9 cellular contexts compared by ENCODE assay signal in the genomic region with DNA sequence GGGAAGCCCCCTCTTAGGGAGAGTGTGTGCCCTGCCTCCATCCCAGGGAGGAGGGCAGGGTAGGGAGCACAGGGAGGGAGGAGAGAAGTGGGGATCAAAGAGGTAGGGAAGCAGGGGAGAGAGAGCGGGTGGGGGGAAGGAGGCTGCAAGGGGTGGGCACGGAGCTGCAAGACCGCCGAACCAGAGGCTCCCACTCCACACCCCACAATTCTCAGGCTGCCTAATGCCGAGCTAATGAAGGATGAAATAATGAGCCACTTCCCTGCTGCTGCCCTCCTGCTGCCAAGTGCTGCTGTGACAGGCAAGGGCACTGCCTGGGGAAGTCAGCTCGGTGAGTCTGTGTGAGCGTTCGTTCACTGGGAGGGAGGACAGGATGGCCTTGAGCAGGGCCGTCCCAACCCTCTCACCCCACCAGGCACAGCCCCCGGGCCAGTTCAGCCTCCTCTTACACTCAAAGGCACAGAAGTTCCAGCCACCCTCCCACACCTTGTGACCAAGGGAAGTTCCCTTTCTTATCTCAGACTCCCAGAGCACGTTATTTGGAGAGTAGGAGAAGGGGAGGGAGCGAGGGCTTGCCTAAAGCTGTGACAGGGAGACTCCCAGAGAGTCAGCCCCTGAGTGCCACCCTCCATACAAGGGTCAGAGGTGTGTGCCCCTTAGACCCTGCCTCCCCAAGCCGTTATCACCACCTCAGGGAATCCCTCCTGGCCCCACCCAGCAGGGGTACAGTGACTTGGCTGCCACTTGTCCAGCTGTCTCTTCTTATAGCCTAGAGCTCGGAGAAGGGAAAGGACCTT. TPM values are rescaled to one million over a fixed set of nuclear protein-coding genes. Genes with fewer than 3 reads are reported as not detected.
DNase-seq lines count a peak whose midpoint lies in the region; ATAC-seq and TF ChIP-seq lines count a peak whose summit lies in the region.
"Had no signal": no experiment of that assay in that cellular context is flagged by ENCODE, and none has a peak within 500 bp of the region (broad histone marks: within the 10 kb centered on the region; RNA-seq: fewer than 3 reads in every experiment).

No MANE protein-coding gene starts in this region.

- POLR2A ChIA-PET in HCT116 (lab: Charles Lee) = no interaction called here
- POLR2A ChIA-PET in activated B cell treated with CpG ODN at 0.5 μM for 24 hours (lab: Charles Lee) = interaction anchor here (1.4 kb wide), 1 partner anchor 12 kb away, joined by 4 read pairs; a partner anchor contains a TSS

- no peak for TF ChIP-seq RAD21 in HCT116 (IDR thresholded peaks at IDR 0.05; ENCODE audit: low read depth)

- H3K36me3 ChIP-seq in HCT116 (ENCODE audit: control insufficient read depth in 1 of 2, insufficient read depth in 2 of 2, low read length in 2 of 2) (no peaks in the 10 kb centered on the region), aorta (ENCODE audit: control insufficient read depth in 1 of 2, insufficient read depth in 2 of 2, low read length in 1 of 2) (no peaks in the 10 kb centered on the region)

- no peak for TF ChIP-seq POLR2A in HCT116 (IDR thresholded peaks at IDR 0.05; ENCODE audit: borderline replicate concordance, extremely low read depth, insufficient read depth, insufficient read length)

- no peaks in the 10 kb centered on the region for H3K9me2 ChIP-seq in HCT116 (ENCODE audit: insufficient read depth)

- TF ChIP-seq CTCF in HCT116 (IDR thresholded peaks at IDR 0.05 in 2 of 3, conservative IDR thresholded peaks at IDR 0.05 in 1 of 3; ENCODE audit: borderline replicate concordance in 1 of 3, insufficient read depth in 1 of 3, low read depth in 2 of 3, low read length in 2 of 3) (0 out of 6 replicates have a peak, but pooled peaks of 1 of the 3 experiments have one; percentile 6), activated B cell treated with CpG ODN at 0.5 μM for 24 hours (IDR thresholded peaks at IDR 0.05) (no peak)

- H3K9ac ChIP-seq in HCT116 (ENCODE audit: low read length) = no peak overlapping the region

- H3K27ac Mint-ChIP-seq in activated B cell treated with CpG ODN at 0.5 μM for 24 hours = no peak overlapping the region
- H3K27ac Mint-ChIP-seq: activated naive CD4-positive, alpha-beta T cell treated with anti-CD3 and anti-CD28 coated beads, Interleukin-2, amount 50 U/mL, for 24 hours had no signal

- H3K4me3 ChIP-seq in HCT116 (replicated peaks in 1 of 2; ENCODE audit: low read depth in 1 of 2, low read length in 2 of 2) (no peak overlapping the region), aorta (ENCODE audit: low read length in 2 of 2) (no peak overlapping the region)

- H3K4me2 ChIP-seq in HCT116 (ENCODE audit: low read length) = no peak overlapping the region

- CTCF ChIA-PET in HCT116 (lab: Charles Lee) (no interaction called here), activated B cell treated with CpG ODN at 0.5 μM for 24 hours (lab: Charles Lee) (interaction anchor here (1.6 to 15.8 kb wide), 2 partner anchors 9 to 38 kb away, joined by 5 to 248 read pairs; no protein-coding TSS in a partner anchor)

- no peaks in the 10 kb centered on the region for H3K79me2 ChIP-seq in HCT116 (ENCODE audit: insufficient read depth, low read length)

- H2AFZ ChIP-seq in HCT116 (ENCODE audit: low read depth, low read length, poor library complexity, severe bottlenecking) = no peak overlapping the region

- H3K4me1 Mint-ChIP-seq in activated B cell treated with CpG ODN at 0.5 μM for 24 hours = peaks cover 18% of the 10 kb centered on the region
- H3K4me1 Mint-ChIP-seq: activated naive CD4-positive, alpha-beta T cell treated with anti-CD3 and anti-CD28 coated beads, Interleukin-2, amount 50 U/mL, for 24 hours had no signal

- BruUV-seq in HCT116 (replicated peaks; lab: Mats Ljungman, UMichigan) = no TSS peak

- H4K20me1 ChIP-seq in HCT116 (ENCODE audit: insufficient read depth) = no peaks in the 10 kb centered on the region

- H3K27me3 Mint-ChIP-seq in activated B cell treated with CpG ODN at 0.5 μM for 24 hours = no peaks in the 10 kb centered on the region
- H3K27me3 Mint-ChIP-seq: activated naive CD4-positive, alpha-beta T cell treated with anti-CD3 and anti-CD28 coated beads, Interleukin-2, amount 50 U/mL, for 24 hours had no signal

- ATAC-seq in HCT116 (peak; percentile 44), activated B cell treated with CpG ODN at 0.5 μM for 24 hours (ENCODE audit: low read depth) (peak; percentile 49), aorta (ENCODE audit: low FRiP score) (peak; percentile 57), HG03469 (IDR thresholded peaks at IDR 0.05; ENCODE audit: unreplicated experiment) (no peak)

- DNase-seq in Ammon's horn (ENCODE audit: low spot score) (peak; percentile 37), HCT116 (ENCODE audit: low read depth, low spot score) (no peak), activated B cell treated with CpG ODN at 0.5 μM for 24 hours (no peak), iris pigment epithelial cell (ENCODE audit: low read depth) (peak; percentile 29), aorta (no peak), SW 1271 (lab: John Stamatoyannopoulos, UW) (no peak)
- DNase-seq in activated CD4-positive, alpha-beta T cell treated with anti-CD3 and anti-CD28 coated beads for 1 hour = no peak

- H3K4me3 Mint-ChIP-seq in activated B cell treated with CpG ODN at 0.5 μM for 24 hours = no peak overlapping the region
- H3K4me3 Mint-ChIP-seq: activated naive CD4-positive, alpha-beta T cell treated with anti-CD3 and anti-CD28 coated beads, Interleukin-2, amount 50 U/mL, for 24 hours had no signal

- intact Hi-C loops in HCT116 (cut with micrococcal nuclease) (no loop called here), activated B cell treated with CpG ODN at 0.5 μM for 24 hours (cut with micrococcal nuclease) (no loop called here), aorta (cut with DNase I) (loop anchor here in 1 of 2 donors (5.0 kb wide), 1 partner anchor 47 kb away; no protein-coding TSS in a partner anchor)

- peaks cover 0 to 14% of the 10 kb centered on the region in 2 experiments; a peak in 2 of 4 replicates for H3K4me1 ChIP-seq in HCT116 (ENCODE audit: control insufficient read depth in 1 of 2, insufficient read depth in 2 of 2, low read length in 2 of 2)
- H3K4me1 ChIP-seq in aorta (ENCODE audit: control insufficient read depth in 1 of 2, insufficient read depth in 2 of 2, low read length in 2 of 2) = no peaks in the 10 kb centered on the region

- 47 to 54% methylated on average over 14 of the region's 14 CpGs for WGBS in aorta, 2 donors

- peaks cover 13% of the 10 kb centered on the region for H3K36me3 Mint-ChIP-seq in activated B cell treated with CpG ODN at 0.5 μM for 24 hours (ENCODE audit: low read depth)
- H3K36me3 Mint-ChIP-seq: activated naive CD4-positive, alpha-beta T cell treated with anti-CD3 and anti-CD28 coated beads, Interleukin-2, amount 50 U/mL, for 24 hours had no signal

- RAD21 ChIA-PET in HCT116 (lab: Charles Lee; ENCODE audit: low non-redundant PET in 1 of 2, low total read pairs in 2 of 2, uncharacterized antibody in 2 of 2, unreplicated experiment in 2 of 2) = no interaction called here

- H3K27ac ChIP-seq in HCT116 (ENCODE audit: low read depth, low read length) (no peak overlapping the region), aorta (ENCODE audit: low read depth in 1 of 2, low read length in 2 of 2) (no peak overlapping the region)

- H3K9me3 ChIP-seq in HCT116 (ENCODE audit: control insufficient read depth in 1 of 2, insufficient read depth in 1 of 2, low read depth in 1 of 2, low read length in 2 of 2) (no peaks in the 10 kb centered on the region), aorta (ENCODE audit: control insufficient read depth, low read length) (no peaks in the 10 kb centered on the region)

- H3K27me3 ChIP-seq in HCT116 (ENCODE audit: insufficient read depth, low read length) (no peaks in the 10 kb centered on the region), aorta (ENCODE audit: control insufficient read depth in 1 of 2, insufficient read depth in 2 of 2, low read length in 1 of 2) (no peaks in the 10 kb centered on the region)

- H3K9me3 Mint-ChIP-seq in activated B cell treated with CpG ODN at 0.5 μM for 24 hours = no peaks in the 10 kb centered on the region
- H3K9me3 Mint-ChIP-seq: activated naive CD4-positive, alpha-beta T cell treated with anti-CD3 and anti-CD28 coated beads, Interleukin-2, amount 50 U/mL, for 24 hours had no signal

TF ChIP-seq in HCT116, 20 proteins besides CTCF, POLR2A, EP300 and RAD21 (continues in another document):
- TF ChIP-seq EGR1 (IDR thresholded peaks at IDR 0.05; ENCODE audit: low read depth) (no peak), CBX3 (IDR thresholded peaks at IDR 0.05; ENCODE audit: low read depth) (no peak), ELF1 (IDR thresholded peaks at IDR 0.05; ENCODE audit: borderline replicate concordance, low read depth) (no peak), JUND (IDR thresholded peaks at IDR 0.05) (no peak), YY1 (IDR thresholded peaks at IDR 0.05; ENCODE audit: extremely low read depth, insufficient replicate concordance, low read depth, low read length) (no peak), SRF (IDR thresholded peaks at IDR 0.05; ENCODE audit: low read depth) (no peak), TCF7L2 (IDR thresholded peaks at IDR 0.05; ENCODE audit: borderline replicate concordance, extremely low read depth, insufficient read depth, insufficient read length) (no peak), ZNF274 (IDR thresholded peaks at IDR 0.05; ENCODE audit: low read depth, low read length) (no peak), SIN3A (IDR thresholded peaks at IDR 0.05; ENCODE audit: low read depth) (no peak), CEBPB (IDR thresholded peaks at IDR 0.05; ENCODE audit: low read depth) (no peak)
- TF ChIP-seq, protein P1, sequence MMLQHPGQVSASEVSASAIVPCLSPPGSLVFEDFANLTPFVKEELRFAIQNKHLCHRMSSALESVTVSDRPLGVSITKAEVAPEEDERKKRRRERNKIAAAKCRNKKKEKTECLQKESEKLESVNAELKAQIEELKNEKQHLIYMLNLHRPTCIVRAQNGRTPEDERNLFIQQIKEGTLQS (IDR thresholded peaks at IDR 0.05) = no peak

RNA-seq across cellular contexts. Expression of a gene that starts 12.4 kb away (rescaled TPM):
- total RNA-seq in HCT116 (2021; ENCODE audit: unreplicated experiment) (9.1 TPM), activated B cell treated with CpG ODN at 0.5 μM for 24 hours (28.2 and 33.5 TPM in 2 replicates), aorta (10 to 100 TPM in 1 of 2 donors, 1 to 10 TPM in 1; 9.7 to 13.9 TPM)
- polyA plus RNA-seq in HCT116 (2012) = 6.4 and 8.3 TPM in 2 replicates
- 10 to 100 TPM in 1 of 2 donors, 1 to 10 TPM in 1; 9.9 to 15.6 TPM for polyA plus RNA-seq in aorta

RNA-seq across cellular contexts. Expression of a gene that starts 16.1 kb away (rescaled TPM):
- total RNA-seq in HCT116 (2021; ENCODE audit: unreplicated experiment) (5.5 TPM), activated B cell treated with CpG ODN at 0.5 μM for 24 hours (22.8 and 25.8 TPM in 2 replicates), aorta (10 to 100 TPM; 10.3 to 24.1 TPM)
- 6.1 and 7.7 TPM in 2 replicates for polyA plus RNA-seq in HCT116 (2012)
- polyA plus RNA-seq in aorta = 10 to 100 TPM in 1 of 2 donors, under 1 TPM in 1; 0.88 to 11.3 TPM

RNA-seq across cellular contexts. Expression of a gene that starts 21.6 kb away (rescaled TPM):
- 89.7 TPM for total RNA-seq in HCT116 (2021; ENCODE audit: unreplicated experiment)
- 50.1 and 56.1 TPM in 2 replicates for polyA plus RNA-seq in HCT116 (2012)
- total RNA-seq in activated B cell treated with CpG ODN at 0.5 μM for 24 hours = 84.1 and 86.4 TPM in 2 replicates
- total RNA-seq in aorta = 10 to 100 TPM; 58.1 to 72.4 TPM
- 10 to 100 TPM; 27.9 to 31.6 TPM for polyA plus RNA-seq in aorta

RNA-seq across cellular contexts. Expression of a gene that starts 54.5 kb away (rescaled TPM):
- 16.6 TPM for total RNA-seq in HCT116 (2021; ENCODE audit: unreplicated experiment)
- polyA plus RNA-seq in HCT116 (2012) = 18.3 and 18.8 TPM in 2 replicates
- total RNA-seq in activated B cell treated with CpG ODN at 0.5 μM for 24 hours = 44.4 and 44.6 TPM in 2 replicates
- 10 to 100 TPM; 26.7 to 43.4 TPM for total RNA-seq in aorta
- 10 to 100 TPM; 26.2 to 33.7 TPM for polyA plus RNA-seq in aorta

Comparison
In these comparisons a context has a peak if more than half of its experiments do, and no peak if none do; other contexts are left out.
1. DNase-seq: peak in Ammon's horn (single experiment) and iris pigment epithelial cell (single experiment); none in HCT116 (single experiment), activated B cell treated with CpG ODN at 0.5 μM for 24 hours (single experiment), aorta (0 of 2), activated CD4-positive, alpha-beta T cell treated with anti-CD3 and anti-CD28 coated beads for 1 hour (single experiment) and SW 1271 (0 of 2).